ENCODE assay signal across 8 cellular contexts in the genomic region with DNA sequence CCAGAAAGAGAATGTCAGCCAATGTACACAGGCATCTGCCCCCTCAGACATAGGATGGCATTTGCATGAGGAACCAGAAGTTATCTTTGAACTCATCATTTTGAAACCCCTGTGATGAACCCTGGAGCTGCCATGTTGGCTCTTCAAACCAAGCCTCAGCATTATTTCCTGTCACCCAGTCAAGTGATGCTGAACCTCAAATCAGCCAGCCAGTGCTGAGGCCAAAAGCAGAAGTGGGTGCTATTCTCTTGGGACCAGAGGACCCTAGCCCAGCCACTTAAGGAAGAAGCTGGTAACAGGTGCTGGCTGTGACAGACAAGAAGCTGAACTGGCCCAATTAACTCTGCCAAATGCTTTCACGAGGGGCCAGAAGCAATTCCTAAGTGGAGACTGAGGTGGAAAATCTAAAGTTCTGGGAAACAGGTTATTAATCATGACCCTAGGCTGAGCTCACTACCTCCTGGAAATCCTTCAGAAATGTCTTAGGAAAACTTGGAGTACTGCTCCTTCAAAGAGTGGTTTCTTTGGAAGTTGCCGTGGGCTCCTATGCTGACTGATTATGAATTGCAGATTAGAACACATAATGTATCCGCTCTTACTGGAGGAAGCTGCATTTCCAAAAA. TPM values are rescaled to one million over a fixed set of nuclear protein-coding genes. Genes with fewer than 3 reads are reported as not detected.
DNase-seq lines count a peak whose midpoint lies in the region; ATAC-seq and TF ChIP-seq lines count a peak whose summit lies in the region.

No MANE protein-coding gene starts in this region.

- CTCF ChIA-PET in activated CD4-positive, alpha-beta T cell treated with anti-CD3 and anti-CD28 coated beads, Interleukin-2, amount 10 ng/mL, durations not matched to agents 7 days and 5 days (lab: Charles Lee), result interaction anchor here (1.6 to 2.7 kb wide), 2 partner anchors 11 to 12 kb away, joined by 7 to 9 read pairs; no protein-coding TSS in a partner anchor

- H3K36me3 Mint-ChIP-seq in nephron (ENCODE audit: low read depth), result peaks cover 17% of the 10 kb centered on the region
- no peaks in the 10 kb centered on the region for H3K36me3 Mint-ChIP-seq in activated CD4-positive, alpha-beta T cell treated with anti-CD3 and anti-CD28 coated beads, Interleukin-2, amount 10 ng/mL, durations not matched to agents 7 days and 5 days (ENCODE audit: low read depth)

- no peaks in the 10 kb centered on the region for H3K9me3 Mint-ChIP-seq in nephron
- no peaks in the 10 kb centered on the region for H3K9me3 Mint-ChIP-seq in activated CD4-positive, alpha-beta T cell treated with anti-CD3 and anti-CD28 coated beads, Interleukin-2, amount 10 ng/mL, durations not matched to agents 7 days and 5 days

- DNase-seq in Kasumi-1 (lab: John Stamatoyannopoulos, UW), result peak; percentile 39 to 53
- no peak for DNase-seq in 8988T
- DNase-seq in activated CD4-positive, alpha-beta T cell treated with anti-CD3 and anti-CD28 coated beads, Interleukin-2, amount 10 ng/mL, durations not matched to agents 7 days and 5 days, result no peak
- DNase-seq in NCI-H2081 treated with DMSO at 0.1 percent for 48 hours (lab: John Stamatoyannopoulos, UW), result no peak
- no peak for DNase-seq in left lobe of liver (ENCODE audit: low spot score)

- POLR2A ChIA-PET in activated CD4-positive, alpha-beta T cell treated with anti-CD3 and anti-CD28 coated beads, Interleukin-2, amount 10 ng/mL, durations not matched to agents 7 days and 5 days (lab: Charles Lee), result no interaction called here

- peaks cover 67% of the 10 kb centered on the region for H3K4me1 Mint-ChIP-seq in nephron
- H3K4me1 Mint-ChIP-seq in activated CD4-positive, alpha-beta T cell treated with anti-CD3 and anti-CD28 coated beads, Interleukin-2, amount 10 ng/mL, durations not matched to agents 7 days and 5 days, result peaks cover 13% of the 10 kb centered on the region

- H3K27ac Mint-ChIP-seq in nephron, result peak overlapping the region; percentile 13 to 63 (median 42)
- no peak overlapping the region for H3K27ac Mint-ChIP-seq in activated CD4-positive, alpha-beta T cell treated with anti-CD3 and anti-CD28 coated beads, Interleukin-2, amount 10 ng/mL, durations not matched to agents 7 days and 5 days

- no peak for TF ChIP-seq CTCF in nephron (IDR thresholded peaks at IDR 0.05; ENCODE audit: unreplicated experiment in 3 of 3)

- peak overlapping the region in 1 of 3 experiments; percentile 50 for H3K4me3 Mint-ChIP-seq in nephron
- no peak overlapping the region for H3K4me3 Mint-ChIP-seq in activated CD4-positive, alpha-beta T cell treated with anti-CD3 and anti-CD28 coated beads, Interleukin-2, amount 10 ng/mL, durations not matched to agents 7 days and 5 days

- peak; percentile 68 for ATAC-seq in GM18861 (IDR thresholded peaks at IDR 0.05; ENCODE audit: unreplicated experiment)
- ATAC-seq in GM21723 (IDR thresholded peaks at IDR 0.05; ENCODE audit: unreplicated experiment), result peak; percentile 52
- ATAC-seq in left lobe of liver, result no peak

- H3K27me3 Mint-ChIP-seq in nephron (ENCODE audit: low read depth), result no peaks in the 10 kb centered on the region
- H3K27me3 Mint-ChIP-seq in activated CD4-positive, alpha-beta T cell treated with anti-CD3 and anti-CD28 coated beads, Interleukin-2, amount 10 ng/mL, durations not matched to agents 7 days and 5 days, result no peaks in the 10 kb centered on the region

RNA-seq across cellular contexts. Expression of gene PKIG, which starts 4.0 kb away (rescaled TPM):
- total RNA-seq in activated CD4-positive, alpha-beta T cell treated with anti-CD3 and anti-CD28 coated beads, Interleukin-2, amount 10 ng/mL, durations not matched to agents 7 days and 5 days, result 1 to 10 TPM; 3.3 to 5.1 TPM
- total RNA-seq in left lobe of liver, result 22.7 TPM

Comparison
In these comparisons a context has a peak if more than half of its experiments do, and no peak if none do; other contexts are left out.
1. DNase-seq: peak in Kasumi-1 (2 of 2); none in 8988T (single experiment), activated CD4-positive, alpha-beta T cell treated with anti-CD3 and anti-CD28 coated beads, Interleukin-2, amount 10 ng/mL, durations not matched to agents 7 days and 5 days (single experiment), NCI-H2081 treated with DMSO at 0.1 percent for 48 hours (single experiment) and left lobe of liver (single experiment).